ENCODE assay signal across 10 cellular contexts in the genomic region with DNA sequence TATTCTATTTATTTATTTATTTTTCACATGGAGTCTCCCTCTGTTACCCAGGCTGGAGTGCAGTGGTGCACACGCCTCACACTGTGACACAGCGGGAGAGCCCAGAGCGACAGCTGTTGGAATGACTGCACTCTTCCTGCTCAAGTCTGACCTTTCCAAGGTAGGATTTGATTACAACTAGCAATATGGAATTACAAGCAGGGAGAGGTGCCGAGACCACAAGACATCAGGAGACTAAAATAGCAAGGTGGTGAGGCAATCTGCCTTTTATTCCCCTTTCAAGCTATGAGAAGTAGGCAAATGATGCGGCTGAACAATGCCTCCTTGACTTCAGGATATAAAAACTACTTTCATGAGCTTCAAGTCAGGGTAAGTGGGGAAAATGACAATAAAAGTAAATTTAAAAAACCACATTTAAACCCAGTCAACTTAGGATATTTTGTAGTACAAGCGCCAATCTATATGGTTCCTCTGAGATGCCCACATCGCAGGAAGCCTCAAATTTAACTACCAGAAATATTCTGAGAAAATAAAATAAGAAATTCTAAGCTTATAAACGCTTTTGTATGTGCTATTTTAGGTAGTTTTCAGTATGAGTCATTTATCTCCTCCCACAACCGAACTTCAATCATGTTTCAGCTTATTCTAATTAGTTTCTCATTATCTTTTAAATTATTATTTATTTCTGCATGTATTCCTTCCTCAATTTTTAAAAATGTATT.
DNase-seq lines count a peak whose midpoint lies in the region; ATAC-seq and TF ChIP-seq lines count a peak whose summit lies in the region.
"Had no signal": no experiment of that assay in that cellular context is flagged by ENCODE, and none has a peak within 500 bp of the region (broad histone marks: within the 10 kb centered on the region; RNA-seq: fewer than 3 reads in every experiment).

No MANE protein-coding gene starts in this region.

- H3K4me1 Mint-ChIP-seq in activated B cell treated with CpG ODN at 0.5 μM for 24 hours, result peaks cover 16% of the 10 kb centered on the region
- peaks cover 50% of the 10 kb centered on the region for H3K4me1 Mint-ChIP-seq in osteocyte (ENCODE audit: unreplicated experiment)
- H3K4me1 Mint-ChIP-seq in activated CD4-positive, alpha-beta memory T cell treated with anti-CD3 and anti-CD28 coated beads, Interleukin-2, amount 10 ng/mL, durations not matched to agents 7 days and 5 days, result peaks cover 10% of the 10 kb centered on the region

- no peaks in the 10 kb centered on the region for H3K27me3 Mint-ChIP-seq in activated B cell treated with CpG ODN at 0.5 μM for 24 hours
- no peaks in the 10 kb centered on the region for H3K27me3 Mint-ChIP-seq in osteocyte (ENCODE audit: unreplicated experiment)
- H3K27me3 Mint-ChIP-seq in activated CD4-positive, alpha-beta memory T cell treated with anti-CD3 and anti-CD28 coated beads, Interleukin-2, amount 10 ng/mL, durations not matched to agents 7 days and 5 days, result no peaks in the 10 kb centered on the region
- H3K27me3 Mint-ChIP-seq: stimulated activated memory B cell treated with anti-CD40 and anti-IgM and Interleukin-4, amounts not matched to agents 10 μg/mL and 1 μg/mL and 100 μg/mL, for 72 hours had no signal

- POLR2A ChIA-PET in activated B cell treated with CpG ODN at 0.5 μM for 24 hours (lab: Charles Lee), result interaction anchor here (0.8 to 1.4 kb wide), 2 partner anchors 13 to 288 kb away, joined by 3 read pairs; no protein-coding TSS in a partner anchor
- POLR2A ChIA-PET in activated CD4-positive, alpha-beta memory T cell treated with anti-CD3 and anti-CD28 coated beads, Interleukin-2, amount 10 ng/mL, durations not matched to agents 7 days and 5 days (lab: Charles Lee), result interaction anchor here (1.9 to 2.1 kb wide), 2 partner anchors 26 to 28 kb away, joined by 4 to 6 read pairs; no protein-coding TSS in a partner anchor

- H3K4me3 Mint-ChIP-seq in activated B cell treated with CpG ODN at 0.5 μM for 24 hours, result no peak overlapping the region
- H3K4me3 Mint-ChIP-seq in osteocyte (ENCODE audit: unreplicated experiment), result no peak overlapping the region
- no peak overlapping the region for H3K4me3 Mint-ChIP-seq in activated CD4-positive, alpha-beta memory T cell treated with anti-CD3 and anti-CD28 coated beads, Interleukin-2, amount 10 ng/mL, durations not matched to agents 7 days and 5 days
- H3K4me3 Mint-ChIP-seq: stimulated activated memory B cell treated with anti-CD40 and anti-IgM and Interleukin-4, amounts not matched to agents 10 μg/mL and 1 μg/mL and 100 μg/mL, for 72 hours had no signal

- intact Hi-C loops in activated B cell treated with CpG ODN at 0.5 μM for 24 hours (cut with micrococcal nuclease), result loop anchor here (10.0 kb wide), 1 partner anchor 420 kb away; no protein-coding TSS in a partner anchor

- TF ChIP-seq CTCF in activated B cell treated with CpG ODN at 0.5 μM for 24 hours (IDR thresholded peaks at IDR 0.05) (no peak), osteocyte (IDR thresholded peaks at IDR 0.05) (no peak)

- ATAC-seq in GM18873 (IDR thresholded peaks at IDR 0.05; ENCODE audit: low FRiP score, unreplicated experiment) (peak; percentile 54), activated B cell treated with CpG ODN at 0.5 μM for 24 hours (ENCODE audit: low read depth) (peak; percentile 28), HG02970 (IDR thresholded peaks at IDR 0.05; ENCODE audit: low FRiP score, unreplicated experiment) (no peak)
- ATAC-seq: Panc1; stimulated activated memory B cell treated with anti-CD40 and anti-IgM and Interleukin-4, amounts not matched to agents 10 μg/mL and 1 μg/mL and 100 μg/mL, for 72 hours had no signal

- H3K27ac Mint-ChIP-seq in activated B cell treated with CpG ODN at 0.5 μM for 24 hours, result no peak overlapping the region
- H3K27ac Mint-ChIP-seq in osteocyte (ENCODE audit: unreplicated experiment), result peak overlapping the region; percentile 50
- no peak overlapping the region for H3K27ac Mint-ChIP-seq in activated CD4-positive, alpha-beta memory T cell treated with anti-CD3 and anti-CD28 coated beads, Interleukin-2, amount 10 ng/mL, durations not matched to agents 7 days and 5 days
- H3K27ac Mint-ChIP-seq: stimulated activated memory B cell treated with anti-CD40 and anti-IgM and Interleukin-4, amounts not matched to agents 10 μg/mL and 1 μg/mL and 100 μg/mL, for 72 hours had no signal

- DNase-seq in M059J (ENCODE audit: low read depth), result peak; percentile 94
- DNase-seq in activated B cell treated with CpG ODN at 0.5 μM for 24 hours, result no peak
- no peak for DNase-seq in osteocyte (ENCODE audit: extremely low spot score, unreplicated experiment)
- DNase-seq in activated CD4-positive, alpha-beta memory T cell treated with anti-CD3 and anti-CD28 coated beads, Interleukin-2, amount 10 ng/mL, durations not matched to agents 7 days and 5 days, result no peak
- no peak for DNase-seq in NCI-H1930 (lab: John Stamatoyannopoulos, UW)
- no peak for DNase-seq in 8988T

- CTCF ChIA-PET in activated B cell treated with CpG ODN at 0.5 μM for 24 hours (lab: Charles Lee), result interaction anchor here (0.9 kb wide), 1 partner anchor 291 kb away, joined by 3 read pairs; no protein-coding TSS in a partner anchor
- CTCF ChIA-PET in activated CD4-positive, alpha-beta memory T cell treated with anti-CD3 and anti-CD28 coated beads, Interleukin-2, amount 10 ng/mL, durations not matched to agents 7 days and 5 days (lab: Charles Lee), result interaction anchor here (1.5 kb wide), 1 partner anchor 285 kb away, joined by 5 read pairs; no protein-coding TSS in a partner anchor

- H3K9me3 Mint-ChIP-seq in activated B cell treated with CpG ODN at 0.5 μM for 24 hours (no peaks in the 10 kb centered on the region), osteocyte (ENCODE audit: unreplicated experiment) (no peaks in the 10 kb centered on the region)
- peaks cover 2% of the 10 kb centered on the region for H3K9me3 Mint-ChIP-seq in activated CD4-positive, alpha-beta memory T cell treated with anti-CD3 and anti-CD28 coated beads, Interleukin-2, amount 10 ng/mL, durations not matched to agents 7 days and 5 days
- H3K9me3 Mint-ChIP-seq: stimulated activated memory B cell treated with anti-CD40 and anti-IgM and Interleukin-4, amounts not matched to agents 10 μg/mL and 1 μg/mL and 100 μg/mL, for 72 hours had no signal

- no peaks in the 10 kb centered on the region for H3K36me3 Mint-ChIP-seq in activated B cell treated with CpG ODN at 0.5 μM for 24 hours (ENCODE audit: low read depth)
- H3K36me3 Mint-ChIP-seq in osteocyte (ENCODE audit: unreplicated experiment), result no peaks in the 10 kb centered on the region
- H3K36me3 Mint-ChIP-seq in activated CD4-positive, alpha-beta memory T cell treated with anti-CD3 and anti-CD28 coated beads, Interleukin-2, amount 10 ng/mL, durations not matched to agents 7 days and 5 days (ENCODE audit: low read depth), result no peaks in the 10 kb centered on the region
- H3K36me3 Mint-ChIP-seq: stimulated activated memory B cell treated with anti-CD40 and anti-IgM and Interleukin-4, amounts not matched to agents 10 μg/mL and 1 μg/mL and 100 μg/mL, for 72 hours had no signal
